ENCODE assay signal across 8 cellular contexts in the genomic region with DNA sequence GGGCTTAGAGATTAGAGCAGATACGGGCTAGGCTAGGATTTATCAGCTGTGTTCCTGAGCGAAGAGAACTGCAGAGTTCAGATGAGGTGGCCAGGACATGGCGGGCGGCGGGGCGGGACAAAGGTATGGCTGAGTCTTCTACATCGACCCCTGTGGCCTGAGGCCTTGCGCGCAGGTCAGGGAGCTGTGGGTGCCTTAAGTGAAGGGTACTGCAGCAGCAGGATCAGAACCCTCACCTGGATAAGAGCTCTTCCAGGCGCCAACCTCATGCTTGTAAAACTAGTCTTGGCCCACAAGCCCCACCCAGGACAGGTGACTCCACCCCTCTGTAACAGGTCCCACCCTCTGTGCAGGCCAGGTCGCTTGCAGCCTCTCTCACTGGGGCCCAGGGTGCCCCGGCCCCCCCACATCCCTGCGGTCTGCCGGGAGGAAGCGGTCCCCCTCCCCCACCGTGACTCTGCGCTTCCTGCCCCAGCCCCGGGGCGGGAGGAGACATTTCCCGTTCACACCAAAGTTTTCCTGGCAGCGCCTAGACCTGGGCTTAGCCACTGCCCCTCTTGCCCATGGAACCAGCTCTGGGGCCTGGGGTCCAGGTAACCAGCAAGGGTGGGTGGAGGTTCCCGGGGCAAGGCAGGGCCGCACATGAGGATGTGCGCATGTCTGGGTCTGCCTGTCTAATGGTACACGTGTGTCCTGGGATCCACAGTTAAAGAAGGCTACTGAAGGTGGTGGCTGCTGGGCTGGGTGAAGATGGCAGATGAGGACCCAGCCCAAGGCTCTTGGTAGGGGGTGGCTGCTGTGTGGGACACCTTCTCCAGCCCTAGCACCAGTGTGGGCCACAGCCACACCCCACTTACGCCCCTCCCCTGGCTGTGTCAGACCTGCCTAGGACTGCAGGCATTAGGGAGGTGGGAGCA. TPM values are rescaled to one million over a fixed set of nuclear protein-coding genes. Genes with fewer than 3 reads are reported as not detected.
DNase-seq lines count a peak whose midpoint lies in the region; ATAC-seq and TF ChIP-seq lines count a peak whose summit lies in the region.

No MANE protein-coding gene starts in this region.

- H3K4me3 ChIP-seq in H7 (ENCODE audit: insufficient read depth, low read depth, low read length), result peak overlapping the region; percentile 12; the same call in 1 of the 2 replicates
- peak overlapping the region in 1 of 2 donors; percentile 1 for H3K4me3 ChIP-seq in gastroesophageal sphincter
- no peak overlapping the region for H3K4me3 ChIP-seq in GM23248

- TF ChIP-seq EP300 in gastroesophageal sphincter (IDR thresholded peaks at IDR 0.05), result no peak

- peaks cover 23% of the 10 kb centered on the region for H3K4me1 ChIP-seq in ES-I3 (ENCODE audit: insufficient read depth, low read length)
- peaks cover 0 to 31% (median 3%) of the 10 kb centered on the region in 3 donors for H3K4me1 ChIP-seq in gastroesophageal sphincter
- no peaks in the 10 kb centered on the region for H3K4me1 ChIP-seq in GM23248 (ENCODE audit: insufficient read depth)

- H2AFZ ChIP-seq in GM23248, result no peak overlapping the region

- H3K27ac ChIP-seq in gastroesophageal sphincter, result peak overlapping the region in 1 of 4 donors; percentile 51
- H3K27ac ChIP-seq in GM23248, result no peak overlapping the region

- TF ChIP-seq CTCF in gastroesophageal sphincter (IDR thresholded peaks at IDR 0.05), result no peak

- no peaks in the 10 kb centered on the region for H4K20me1 ChIP-seq in GM23248 (ENCODE audit: insufficient read depth)

- no peaks in the 10 kb centered on the region for H3K9me3 ChIP-seq in ES-I3 (ENCODE audit: control insufficient read depth, insufficient read depth, low read length)
- no peaks in the 10 kb centered on the region for H3K9me3 ChIP-seq in gastroesophageal sphincter
- no peaks in the 10 kb centered on the region for H3K9me3 ChIP-seq in GM23248 (ENCODE audit: low read depth)

- in situ Hi-C loops in G401 (cut with HindIII; ENCODE audit: low sequenced_read_pairs), result no loop called here
- in situ Hi-C loops in GM23248 (cut with MboI), result no loop called here

- H3K9me2 ChIP-seq in GM23248 (ENCODE audit: insufficient read depth), result no peaks in the 10 kb centered on the region

- no peaks in the 10 kb centered on the region for H3K79me2 ChIP-seq in GM23248 (ENCODE audit: insufficient read depth)

- H3K4me2 ChIP-seq in GM23248 (ENCODE audit: unreplicated experiment), result no peak overlapping the region

- H3K27me3 ChIP-seq in H7 (ENCODE audit: control insufficient read depth, insufficient read depth, low read length) (no peaks in the 10 kb centered on the region), gastroesophageal sphincter (no peaks in the 10 kb centered on the region), GM23248 (replicated peaks; ENCODE audit: insufficient read depth) (no peaks in the 10 kb centered on the region)

- H3K9ac ChIP-seq in ES-I3 (ENCODE audit: low read depth, low read length) (peak overlapping the region; percentile 32), GM23248 (no peak overlapping the region)

- TF ChIP-seq POLR2A in gastroesophageal sphincter (IDR thresholded peaks at IDR 0.05), result no peak

- WGBS in gastroesophageal sphincter (ENCODE audit: low coverage in 1 of 2), 2 donors, result 0 to 20% methylated on average over 1 of the region's 26 CpGs
- WGBS in GM23248 (ENCODE audit: low coverage in 1 of 2, low lambda C conversion rate in 2 of 2, missing lambda C conversion rate in 2 of 2), 2 experiments, result 72 to 79% methylated on average over 24 to 26 of the region's 26 CpGs

- H3K36me3 ChIP-seq in ES-I3 (ENCODE audit: insufficient read depth, low read length) (no peaks in the 10 kb centered on the region; the same call in 1 of the 2 replicates), H7 (replicated peaks; ENCODE audit: control insufficient read depth, insufficient read depth, low read length) (no peaks in the 10 kb centered on the region; the same call in 1 of the 2 replicates), gastroesophageal sphincter (peaks cover 0 to 39% of the 10 kb centered on the region in 2 donors), GM23248 (ENCODE audit: low read depth) (no peaks in the 10 kb centered on the region)

- peak; percentile 60 for ATAC-seq in gastroesophageal sphincter

- DNase-seq in H7 (peak; percentile 92), MV-4-11 (lab: John Stamatoyannopoulos, UW) (peak; percentile 79), G401 (ENCODE audit: low spot score) (no peak), GM23248 (no peak)
- peak in 2 of 3 experiments; percentile 52 to 72 for DNase-seq in activated CD8-positive, alpha-beta memory T cell treated with anti-CD3 and anti-CD28 coated beads for 48 hours (ENCODE audit: low read depth in 2 of 3, low spot score in 2 of 3)
- DNase-seq in stimulated activated CD4-positive, alpha-beta T cell treated with anti-CD3 and anti-CD28 coated beads, Interleukin-1b, Interleukin-23, amount 100 ng/mL, for 4 hours (ENCODE audit: low read depth in 2 of 2), result peak; percentile 73

- H3F3A ChIP-seq in GM23248 (ENCODE audit: insufficient read depth), result no peaks in the 10 kb centered on the region

RNA-seq across cellular contexts. Expression of gene NBEAL2, which starts 8.3 kb away (rescaled TPM):
- total RNA-seq in H7 (2014; rRNA removed; shearing (Covaris generic)), result 51.6 and 65.4 TPM in 2 replicates
- total RNA-seq in gastroesophageal sphincter, result 10 to 100 TPM; 12.3 to 23.2 (median 20.4) TPM
- 11.8 and 27.2 TPM in 2 replicates for total RNA-seq in G401 (2014; rRNA removed; shearing (Covaris generic))
- 2.8 and 4.7 TPM in 2 replicates for total RNA-seq in GM23248 (2014; rRNA removed; shearing (Covaris generic))
- 0.94 and 1.2 TPM in 2 replicates for polyA plus RNA-seq in GM23248 (2016; fragmentation: Nextera tagmentation; extraction: Ambion mirVana)

RNA-seq across cellular contexts. Expression of gene CCDC12, which starts 11.2 kb away (rescaled TPM):
- 40.0 and 40.9 TPM in 2 replicates for total RNA-seq in H7 (2014; rRNA removed; shearing (Covaris generic))
- total RNA-seq in gastroesophageal sphincter, result 10 to 100 TPM; 14.3 to 52.2 (median 42.0) TPM
- total RNA-seq in G401 (2014; rRNA removed; shearing (Covaris generic)), result 31.0 and 37.7 TPM in 2 replicates
- 15.2 and 17.4 TPM in 2 replicates for total RNA-seq in GM23248 (2014; rRNA removed; shearing (Covaris generic))
- polyA plus RNA-seq in GM23248 (2016; fragmentation: Nextera tagmentation; extraction: Ambion mirVana), result 42.7 and 43.8 TPM in 2 replicates

Comparison
In these comparisons a context has a peak if more than half of its experiments do, and no peak if none do; other contexts are left out.
1. DNase-seq: peak in H7 (single experiment), MV-4-11 (single experiment), activated CD8-positive, alpha-beta memory T cell treated with anti-CD3 and anti-CD28 coated beads for 48 hours (2 of 3) and stimulated activated CD4-positive, alpha-beta T cell treated with anti-CD3 and anti-CD28 coated beads, Interleukin-1b, Interleukin-23, amount 100 ng/mL, for 4 hours (2 of 2); none in G401 (single experiment) and GM23248 (single experiment).